Comparison of ENCODE assay signal across 10 cellular contexts in genomic region chrY:22987413-22987812, GRCh38. TPM values are rescaled to one million over a fixed set of nuclear protein-coding genes. Genes with fewer than 3 reads are reported as not detected.
"Had no signal": no experiment of that assay in that cellular context is flagged by ENCODE, and none has a peak within 500 bp of the region (broad histone marks: within the 10 kb centered on the region; RNA-seq: fewer than 3 reads in every experiment).

No MANE protein-coding gene starts in this region.

RNA-seq across cellular contexts. Expression of gene BPY2, which starts 3.4 kb away (rescaled TPM):
- total RNA-seq: OCI-LY7, PC-3, PC-9, Peyer's patch, Right ventricle myocardium inferior, Right ventricle myocardium superior, RPMI7951, SJCRH30, SJSA1, SK-MEL-5 had no signal
